8 cellular contexts compared by ENCODE assay signal in genomic region chr1:109483658-109484518, GRCh38. TPM values are rescaled to one million over a fixed set of nuclear protein-coding genes. Genes with fewer than 3 reads are reported as not detected.
A peak's percentile ranks its signal among the peaks of the same experiment; 100 is the strongest.
DNase-seq lines count a peak whose midpoint lies in the region; ATAC-seq and TF ChIP-seq lines count a peak whose summit lies in the region.

ATXN7L2 (plus strand) TSS chr1:109483905; CDS start chr1:109483954, 49 bp downstream.

- peaks cover 13% of the 10 kb centered on the region for H3K27me3 Mint-ChIP-seq in GM23338 (ENCODE audit: insufficient read depth, low read depth, poor library complexity)
- peaks cover 15 to 20% of the 10 kb centered on the region in 2 donors for H3K27me3 Mint-ChIP-seq in natural killer cell (ENCODE audit: low read depth in 2 of 2)

- H3K27ac Mint-ChIP-seq in GM23338 (peak within 1 kb of the TSS; percentile 92), natural killer cell (peak within 1 kb of the TSS; percentile 83 to 87)

- H4K20me1 ChIP-seq in DOHH2 (ENCODE audit: control insufficient read depth, insufficient read depth, low read depth, low read length): no peaks in the 10 kb centered on the region
- no peaks in the 10 kb centered on the region for H4K20me1 ChIP-seq in GM23338 (replicated peaks; ENCODE audit: insufficient read depth)
- no peaks in the 10 kb centered on the region for H4K20me1 ChIP-seq in fibroblast of lung (ENCODE audit: control insufficient read depth, extremely low read depth, insufficient read depth, low read length)

- H2AFZ ChIP-seq in GM23338 (peak within 1 kb of the TSS; percentile 99), fibroblast of lung (ENCODE audit: low read length) (peak within 1 kb of the TSS; percentile 96)

- H3K9me2 ChIP-seq in DOHH2 (replicated peaks; ENCODE audit: control insufficient read depth, low read length): no peaks in the 10 kb centered on the region
- H3K9me2 ChIP-seq in GM23338 (ENCODE audit: insufficient read depth): no peaks in the 10 kb centered on the region

- no peaks in the 10 kb centered on the region; the same call in 2 of the 3 replicates for H3K9me3 Mint-ChIP-seq in GM23338
- H3K9me3 Mint-ChIP-seq in natural killer cell: no peaks in the 10 kb centered on the region

- peak; percentile 72 for ATAC-seq in GM23338
- ATAC-seq in natural killer cell: peak; percentile 83 to 93 (median 85)

- H3K27ac ChIP-seq in DOHH2 (ENCODE audit: low read depth, low read length) (peak within 1 kb of the TSS; percentile 48), GM23338 (ENCODE audit: low read depth) (peak within 1 kb of the TSS; percentile 85), fibroblast of lung (ENCODE audit: insufficient read depth, low read length) (peak within 1 kb of the TSS; percentile 75)

- H3K4me3 Mint-ChIP-seq in GM23338: peak within 1 kb of the TSS; percentile 85
- peak within 1 kb of the TSS; percentile 93 for H3K4me3 Mint-ChIP-seq in natural killer cell

- TF ChIP-seq CTCF in DOHH2 (IDR thresholded peaks at IDR 0.05; ENCODE audit: low read depth, low read length, poor library complexity, severe bottlenecking) (no peak), GM23338 (conservative IDR thresholded peaks at IDR 0.05; ENCODE audit: low read depth in 2 of 2) (no peak), fibroblast of lung (conservative IDR thresholded peaks at IDR 0.05 in 1 of 2, IDR thresholded peaks at IDR 0.05 in 1 of 2; ENCODE audit: low read depth in 1 of 2, low read length in 2 of 2) (no peak), natural killer cell (IDR thresholded peaks at IDR 0.05) (no peak)

- peaks cover 24% of the 10 kb centered on the region for H3K4me1 Mint-ChIP-seq in GM23338
- H3K4me1 Mint-ChIP-seq in natural killer cell: peaks cover 22 to 24% of the 10 kb centered on the region in 2 donors

- H3K4me3 ChIP-seq in DOHH2 (ENCODE audit: low read length) (peak within 1 kb of the TSS; percentile 96), GM23338 (peak within 1 kb of the TSS; percentile 96), fibroblast of lung (replicated peaks in 1 of 4; ENCODE audit: control extremely low read depth in 1 of 4, insufficient read depth in 1 of 4, low read depth in 3 of 4, low read length in 4 of 4) (peak within 1 kb of the TSS; percentile 67 to 81 (median 76))

- H3K36me3 ChIP-seq in DOHH2 (ENCODE audit: control insufficient read depth, low read length) (peaks cover 18% of the 10 kb centered on the region; the same call in 1 of the 2 replicates), GM23338 (ENCODE audit: insufficient read depth) (no peaks in the 10 kb centered on the region), fibroblast of lung (ENCODE audit: control insufficient read depth, insufficient read depth, low read length) (peaks cover 3% of the 10 kb centered on the region)

- H3F3A ChIP-seq in DOHH2 (ENCODE audit: control insufficient read depth, insufficient read depth): no peaks in the 10 kb centered on the region
- H3F3A ChIP-seq in GM23338 (replicated peaks; ENCODE audit: low read depth): peaks cover 8% of the 10 kb centered on the region; the same call in 1 of the 2 replicates

- H3K36me3 Mint-ChIP-seq in GM23338 (ENCODE audit: low read depth): peaks cover 19% of the 10 kb centered on the region; the same call in 2 of the 3 replicates
- no peaks in the 10 kb centered on the region for H3K36me3 Mint-ChIP-seq in natural killer cell

- peaks cover 21% of the 10 kb centered on the region for H3K27me3 ChIP-seq in DOHH2 (ENCODE audit: control insufficient read depth, low read length)
- peaks cover 10% of the 10 kb centered on the region; the same call in 1 of the 2 replicates for H3K27me3 ChIP-seq in GM23338 (ENCODE audit: insufficient read depth)
- peaks cover 4% of the 10 kb centered on the region for H3K27me3 ChIP-seq in fibroblast of lung (ENCODE audit: control insufficient read depth, insufficient read depth, low read length)

- intact Hi-C loops in natural killer cell (cut with micrococcal nuclease): loop anchor here (1.0 to 5.0 kb wide), 4 partner anchors 10 to 237 kb away; partner anchors contain the start of genes CELSR2, CYB561D1, PSMA5 and SYPL2

- H3K9ac ChIP-seq in fibroblast of lung (ENCODE audit: insufficient read depth, low read length): peak within 1 kb of the TSS; percentile 87

- H3K4me2 ChIP-seq in DOHH2 (ENCODE audit: low read length) (peak within 1 kb of the TSS; percentile 99), GM23338 (peak within 1 kb of the TSS; percentile 100), fibroblast of lung (ENCODE audit: extremely low read depth, insufficient read depth, low read length) (peak within 1 kb of the TSS; percentile 99)

- H3K9me3 ChIP-seq in DOHH2 (ENCODE audit: control insufficient read depth, insufficient read depth, low read length): no peaks in the 10 kb centered on the region
- no peaks in the 10 kb centered on the region for H3K9me3 ChIP-seq in fibroblast of lung (ENCODE audit: control insufficient read depth, insufficient read depth, low read depth, low read length)

- H3K79me2 ChIP-seq in DOHH2 (ENCODE audit: control insufficient read depth, low read length): peaks cover 14% of the 10 kb centered on the region
- no peaks in the 10 kb centered on the region for H3K79me2 ChIP-seq in GM23338 (replicated peaks; ENCODE audit: insufficient read depth)
- no peaks in the 10 kb centered on the region for H3K79me2 ChIP-seq in fibroblast of lung (ENCODE audit: control insufficient read depth, insufficient read depth, low read length)

- H3K4me1 ChIP-seq in DOHH2 (ENCODE audit: control insufficient read depth, low read length) (peaks cover 23% of the 10 kb centered on the region), GM23338 (ENCODE audit: insufficient read depth) (peaks cover 15% of the 10 kb centered on the region), fibroblast of lung (ENCODE audit: control insufficient read depth, extremely low read depth, insufficient read depth, low read length) (peaks cover 6% of the 10 kb centered on the region)

- DNase-seq in GM23338 (ENCODE audit: low spot score) (peak; percentile 96), LHCN-M2 (ENCODE audit: low read depth) (peak; percentile 86), RPMI7951 (ENCODE audit: low read depth) (peak; percentile 87), fibroblast of lung (ENCODE audit: low read depth in 2 of 2) (peak; percentile 81 to 92), natural killer cell (peak; percentile 88)
- DNase-seq in activated T-helper 1 cell treated with anti-CD3 and anti-CD28 coated beads, Interleukin-2, amount 50 U/mL, for 16 hours (ENCODE audit: low read depth in 1 of 2, low spot score in 1 of 2): peak; percentile 86 to 91
- peak; percentile 89 to 97 (median 94) for DNase-seq in stimulated activated naive CD4-positive, alpha-beta T cell (lab: John Stamatoyannopoulos, UW)

TF ChIP-seq in GM23338, 12 proteins besides CTCF, POLR2A, EP300 and RAD21:
- TF ChIP-seq POLR2AphosphoS5 (IDR thresholded peaks at IDR 0.05; ENCODE audit: low read depth): peak; percentile 39
- TF ChIP-seq CREB1 (CRISPR knock-in tag; IDR thresholded peaks at IDR 0.05; ENCODE audit: low read depth): peak; percentile 74
- TF ChIP-seq ZNF331 (CRISPR knock-in tag; IDR thresholded peaks at IDR 0.05; ENCODE audit: low read depth): no peak

RNA-seq across cellular contexts. Expression of gene ATXN7L2, which starts in this region (rescaled TPM):
- 9.4 and 9.9 TPM in 2 replicates for total RNA-seq in GM23338 (2014; rRNA removed; shearing (Covaris generic))
- polyA plus RNA-seq in GM23338 (2016; fragmentation: Nextera tagmentation; extraction: Ambion mirVana): 8.0 and 9.4 TPM in 2 replicates
- 6.2 and 6.4 TPM in 2 replicates for total RNA-seq in LHCN-M2 (2014; rRNA removed)
- polyA plus RNA-seq in LHCN-M2 (2012): 2.4 TPM
- total RNA-seq in RPMI7951 (2014; rRNA removed; shearing (Covaris generic)): 2.2 and 3.0 TPM in 2 replicates
- total RNA-seq in fibroblast of lung: 1.5 and 2.0 TPM in 2 replicates
- 0.86 and 1.6 TPM in 2 replicates for polyA plus RNA-seq in fibroblast of lung
- polyA plus RNA-seq in fibroblast of lung (2012): 1.3 and 2.7 TPM in 2 replicates
- 1.9 and 2.7 TPM in 2 replicates for polyA minus RNA-seq in fibroblast of lung (ENCODE audit: low replicate concordance)
- 10 to 100 TPM; 16.4 to 18.5 (median 18.3) TPM for total RNA-seq in natural killer cell

Comparison
In these comparisons a context has a peak if more than half of its experiments do, and no peak if none do; other contexts are left out.
1. Peak in every context shown above with its lines: DNase-seq, ATAC-seq, H3K4me3 ChIP-seq and H3K27ac ChIP-seq.